Comparison of ENCODE assay signal across 15 cellular contexts in genomic region chr16:48053346-48053745, GRCh38.
A peak's percentile ranks its signal among the peaks of the same experiment; 100 is the strongest.
DNase-seq lines count a peak whose midpoint lies in the region; ATAC-seq, FAIRE-seq and TF ChIP-seq lines count a peak whose summit lies in the region.
"Had no signal": no experiment of that assay in that cellular context is flagged by ENCODE, and none has a peak within 500 bp of the region (broad histone marks: within the 10 kb centered on the region; RNA-seq: fewer than 3 reads in every experiment).

No MANE protein-coding gene starts in this region.

- H3K4me1 Mint-ChIP-seq in T-helper 17 cell = peaks cover 6% of the 10 kb centered on the region

- H4K8ac ChIP-seq in IMR-90 (ENCODE audit: low read depth in 2 of 2, low read length in 2 of 2) (no peak overlapping the region), H1 (ENCODE audit: extremely low read depth, insufficient read depth, low read length) (no peak overlapping the region)

- FAIRE-seq in H1 (lab: Jason Lieb, UNC) = no peak
- FAIRE-seq: GM12892 had no signal

- peaks cover 53% of the 10 kb centered on the region for H3K27me3 Mint-ChIP-seq in T-helper 17 cell

- H4K91ac ChIP-seq in IMR-90 (ENCODE audit: insufficient read depth, low read depth, low read length) = no peak overlapping the region
- no peak overlapping the region for H4K91ac ChIP-seq in H1 (replicated peaks; ENCODE audit: insufficient read length, low read length)

- DNase-seq in AG08396 (ENCODE audit: low spot score) (peak; percentile 51), IMR-90 (peak; percentile 69), H1 (ENCODE audit: low read depth in 1 of 2, low spot score in 2 of 2) (peak in 1 of 2 experiments; percentile 51), NCI-H2227 treated with DMSO at 0.1 percent for 48 hours (lab: John Stamatoyannopoulos, UW) (no peak), T-helper 1 cell (no peak), T-helper 17 cell (no peak)
- DNase-seq: activated CD8-positive, alpha-beta T cell treated with anti-CD3 and anti-CD28 coated beads, Interleukin-2, amount 10 ng/mL, durations not matched to agents 7 days and 5 days; amniotic stem cell; NCI-H187; SHP77 had no signal

- intact Hi-C loops in IMR-90 (cut with micrococcal nuclease) = loop anchor here (1.0 to 10.0 kb wide), 4 partner anchors 69 to 912 kb away; partner anchors contain the start of genes ITFG1 and PHKB

- dilution Hi-C loops in IMR-90 (cut with HindIII; ENCODE audit: low sequenced_read_pairs, unreplicated experiment) = no loop called here

- no peak overlapping the region for H2BK12ac ChIP-seq in H1 (ENCODE audit: low read depth, low read length)

- TF ChIP-seq POLR2A in IMR-90 (IDR thresholded peaks at IDR 0.05; ENCODE audit: low read depth, low read length) = no peak
- TF ChIP-seq POLR2A in H1 (IDR thresholded peaks at IDR 0.05; ENCODE audit: control extremely low read depth in 1 of 2, low read depth in 2 of 2, low read length in 2 of 2) = no peak

- H2BK5ac ChIP-seq in IMR-90 (ENCODE audit: low read depth, low read length, poor library complexity, severe bottlenecking) (no peak overlapping the region), H1 (ENCODE audit: low read depth, low read length) (no peak overlapping the region)

- H4K20me1 ChIP-seq in IMR-90 (ENCODE audit: insufficient read depth, low read length) = no peaks in the 10 kb centered on the region
- no peaks in the 10 kb centered on the region for H4K20me1 ChIP-seq in H1 (replicated peaks in 1 of 2; ENCODE audit: control insufficient read depth in 1 of 2, insufficient read depth in 2 of 2, low read length in 2 of 2)
- H4K20me1 ChIP-seq: BLaER1 treated with 17β-estradiol and CSF1 and Interleukin-3, amounts not matched to agents 10 nM and 100 nM had no signal

- TF ChIP-seq EP300 in H1 (IDR thresholded peaks at IDR 0.05; ENCODE audit: borderline replicate concordance in 1 of 2, low read depth in 2 of 2, low read length in 2 of 2) = no peak

- no peak overlapping the region for H3K14ac ChIP-seq in IMR-90 (replicated peaks; ENCODE audit: low read depth, low read length)
- no peak overlapping the region for H3K14ac ChIP-seq in H1 (ENCODE audit: insufficient read length)

- H3K56ac ChIP-seq in IMR-90 (ENCODE audit: extremely low read depth, insufficient read depth, low read length) = no peak overlapping the region
- H3K56ac ChIP-seq in H1 (replicated peaks; ENCODE audit: insufficient read length, low read depth, low read length) = no peak overlapping the region

- H3K23me2 ChIP-seq in H1 (ENCODE audit: low read depth, low read length) = no peaks in the 10 kb centered on the region

- peaks cover 6% of the 10 kb centered on the region for H3K4me1 ChIP-seq in IMR-90 (ENCODE audit: control insufficient read depth, insufficient read depth, low read length)
- peaks cover 0 to 7% (median 5%) of the 10 kb centered on the region in 4 experiments; a peak in 2 of 7 replicates for H3K4me1 ChIP-seq in H1 (replicated peaks in 1 of 4; ENCODE audit: control insufficient read depth in 3 of 4, insufficient read depth in 4 of 4, low read length in 3 of 4)
- peaks cover 20% of the 10 kb centered on the region for H3K4me1 ChIP-seq in mesodermal cell (ENCODE audit: control insufficient read depth, insufficient read depth, low read length, poor library complexity, severe bottlenecking)
- H3K4me1 ChIP-seq: parathyroid adenoma had no signal

- H2BK20ac ChIP-seq in IMR-90 (ENCODE audit: low read depth, low read length) (no peak overlapping the region), H1 (ENCODE audit: low read length) (no peak overlapping the region)

- H3K9me1 ChIP-seq in IMR-90 (ENCODE audit: insufficient read depth, low read length) = no peaks in the 10 kb centered on the region

- no peak overlapping the region for H3K9ac ChIP-seq in IMR-90 (ENCODE audit: low read depth, low read length)
- H3K9ac ChIP-seq in H1 (replicated peaks in 1 of 4; ENCODE audit: extremely low read depth in 1 of 4, low read depth in 3 of 4, low read length in 3 of 4) = no peak overlapping the region
- H3K9ac ChIP-seq: BLaER1 treated with 17β-estradiol and CSF1 and Interleukin-3, amounts not matched to agents 10 nM and 100 nM; parathyroid adenoma had no signal

- H3K27me3 ChIP-seq in IMR-90 (ENCODE audit: control insufficient read depth, insufficient read depth, low read length) (peaks cover 7% of the 10 kb centered on the region), H1 (replicated peaks in 1 of 4; ENCODE audit: control insufficient read depth in 3 of 4, extremely low read depth in 1 of 4, insufficient read depth in 3 of 4, low read length in 3 of 4) (no peaks in the 10 kb centered on the region)
- H3K27me3 ChIP-seq: BLaER1 treated with 17β-estradiol and CSF1 and Interleukin-3, amounts not matched to agents 10 nM and 100 nM had no signal

- H3K79me2 ChIP-seq in H1 (ENCODE audit: control insufficient read depth in 1 of 2, insufficient read depth in 2 of 2, low read length in 2 of 2) = no peaks in the 10 kb centered on the region
- H3K79me2 ChIP-seq: parathyroid adenoma had no signal

- H3K36me3 ChIP-seq in IMR-90 (ENCODE audit: control insufficient read depth, insufficient read depth, low read length) = no peaks in the 10 kb centered on the region
- H3K36me3 ChIP-seq in H1 (ENCODE audit: control insufficient read depth in 2 of 4, insufficient read depth in 4 of 4, low read length in 3 of 4) = no peaks in the 10 kb centered on the region
- H3K36me3 ChIP-seq in mesodermal cell (ENCODE audit: control insufficient read depth, insufficient read depth, low read length) = no peaks in the 10 kb centered on the region
- H3K36me3 ChIP-seq: BLaER1 treated with 17β-estradiol and CSF1 and Interleukin-3, amounts not matched to agents 10 nM and 100 nM had no signal

- no peak overlapping the region for H2BK15ac ChIP-seq in IMR-90 (ENCODE audit: low read depth, low read length)
- H2BK15ac ChIP-seq in H1 (ENCODE audit: low read length) = no peak overlapping the region

- no peak for TF ChIP-seq CTCF in IMR-90 (conservative IDR thresholded peaks at IDR 0.05; ENCODE audit: low read depth, low read length)
- no peak for TF ChIP-seq CTCF in H1 (IDR thresholded peaks at IDR 0.05; ENCODE audit: control extremely low read depth in 1 of 3, insufficient read depth in 1 of 3, low read depth in 1 of 3, low read length in 3 of 3)

- H3K9me3 ChIP-seq in IMR-90 (ENCODE audit: control insufficient read depth, insufficient read depth, low read length) (no peaks in the 10 kb centered on the region), H1 (ENCODE audit: insufficient read depth in 2 of 2, low read depth in 1 of 2, low read length in 1 of 2) (no peaks in the 10 kb centered on the region; a peak in 1 of 4 replicates), mesodermal cell (ENCODE audit: control insufficient read depth, low read length) (no peaks in the 10 kb centered on the region), T-helper 17 cell (ENCODE audit: control insufficient read depth, low read length, poor library complexity, severe bottlenecking) (no peaks in the 10 kb centered on the region)
- H3K9me3 ChIP-seq: BLaER1 treated with 17β-estradiol and CSF1 and Interleukin-3, amounts not matched to agents 10 nM and 100 nM had no signal

- no peak overlapping the region for H3K4me3 ChIP-seq in IMR-90 (ENCODE audit: insufficient read depth, low read depth, low read length)
- H3K4me3 ChIP-seq in H1 (ENCODE audit: extremely low read depth in 1 of 4, insufficient read depth in 2 of 4, low read depth in 3 of 4, low read length in 4 of 4) = no peak overlapping the region
- no peak overlapping the region for H3K4me3 ChIP-seq in mesodermal cell (ENCODE audit: extremely low read depth, insufficient read depth, low read length, poor library complexity, severe bottlenecking)
- H3K4me3 ChIP-seq: BLaER1 treated with 17β-estradiol and CSF1 and Interleukin-3, amounts not matched to agents 10 nM and 100 nM had no signal

- H3K18ac ChIP-seq in IMR-90 (ENCODE audit: low read depth, low read length) = no peak overlapping the region
- no peak overlapping the region for H3K18ac ChIP-seq in H1 (ENCODE audit: extremely low read depth, low read length)

- ATAC-seq in IMR-90 (ENCODE audit: low read depth) = peak; percentile 93
- ATAC-seq in HG03108 (IDR thresholded peaks at IDR 0.05; ENCODE audit: unreplicated experiment) = no peak
- no peak for ATAC-seq in T-helper 17 cell
- ATAC-seq: activated CD8-positive, alpha-beta T cell treated with anti-CD3 and anti-CD28 coated beads, Interleukin-2, amount 10 ng/mL, durations not matched to agents 7 days and 5 days had no signal

- H3K79me1 ChIP-seq in IMR-90 (ENCODE audit: low read depth in 1 of 2, low read length in 2 of 2) (no peaks in the 10 kb centered on the region), H1 (ENCODE audit: low read depth, low read length) (no peaks in the 10 kb centered on the region)

- no peak overlapping the region; the same call in 1 of the 2 replicates for H3K23ac ChIP-seq in IMR-90 (ENCODE audit: low read depth, low read length)
- H3K23ac ChIP-seq in H1 (ENCODE audit: insufficient read length) = no peak overlapping the region

- CTCF ChIA-PET in IMR-90 (lab: Yijun Ruan, JAX) = interaction anchor here (0.6 to 1.8 kb wide), 2 partner anchors 25 to 912 kb away, joined by 3 to 4 read pairs; no protein-coding TSS in a partner anchor
- CTCF ChIA-PET in H1 (lab: Charles Lee; ENCODE audit: partially characterized antibody) = interaction anchor here (0.6 to 3.4 kb wide), 8 partner anchors 11 to 911 kb away, joined by 3 to 22 read pairs (median 3); no protein-coding TSS in a partner anchor

- in situ Hi-C loops in IMR-90 (cut with MboI; ENCODE audit: low sequenced_read_pairs) = loop anchor here (5.0 kb wide), 1 partner anchor 104 kb away; the partner anchor contains the start of gene ABCC12

- H2AK9ac ChIP-seq in IMR-90 (replicated peaks; ENCODE audit: low read depth, low read length, poor library complexity) = no peak overlapping the region

- H3K27ac Mint-ChIP-seq in T-helper 17 cell = no peak overlapping the region
- H3K27ac Mint-ChIP-seq: activated CD8-positive, alpha-beta T cell treated with anti-CD3 and anti-CD28 coated beads, Interleukin-2, amount 10 ng/mL, durations not matched to agents 7 days and 5 days had no signal

- H2AK5ac ChIP-seq in IMR-90 (ENCODE audit: low read depth, low read length) (no peak overlapping the region), H1 (ENCODE audit: low read depth, low read length) (no peak overlapping the region)

- TF ChIP-seq RAD21 in IMR-90 (IDR thresholded peaks at IDR 0.05; ENCODE audit: low read length) (no peak), H1 (IDR thresholded peaks at IDR 0.05 in 1 of 2, conservative IDR thresholded peaks at IDR 0.05 in 1 of 2; ENCODE audit: low read depth in 2 of 2, low read length in 2 of 2) (peak in 1 of 2 experiments; percentile 22; a peak in 2 of 4 replicates)

- no TSS peak for BruUV-seq in IMR-90 (replicated peaks; lab: Mats Ljungman, UMichigan)

- peak overlapping the region; percentile 46 for H2AFZ ChIP-seq in IMR-90 (replicated peaks; ENCODE audit: low read length, poor library complexity)
- H2AFZ ChIP-seq in H1 (ENCODE audit: low read length) = no peak overlapping the region
- H2AFZ ChIP-seq: parathyroid adenoma had no signal

- no peak overlapping the region for H3K27ac ChIP-seq in IMR-90 (ENCODE audit: insufficient read depth, low read length)
- no peak overlapping the region for H3K27ac ChIP-seq in H1 (ENCODE audit: low read depth, low read length)
- H3K27ac ChIP-seq in mesodermal cell (ENCODE audit: low read depth, low read length, severe bottlenecking) = peak overlapping the region; percentile 74
- H3K27ac ChIP-seq: BLaER1 treated with 17β-estradiol and CSF1 and Interleukin-3, amounts not matched to agents 10 nM and 100 nM; parathyroid adenoma had no signal

- H3K36me3 Mint-ChIP-seq in T-helper 17 cell (ENCODE audit: low read depth) = no peaks in the 10 kb centered on the region

- H3K4me2 ChIP-seq in IMR-90 (ENCODE audit: low read depth, low read length) (no peak overlapping the region), H1 (ENCODE audit: insufficient read depth in 1 of 2, low read depth in 2 of 2, low read length in 2 of 2) (no peak overlapping the region)

- H2BK120ac ChIP-seq in IMR-90 (ENCODE audit: low read depth, low read length) (no peak overlapping the region), H1 (replicated peaks; ENCODE audit: low read depth, low read length) (no peak overlapping the region)

- H4K5ac ChIP-seq in IMR-90 (ENCODE audit: low read depth, low read length) (no peak overlapping the region), H1 (ENCODE audit: insufficient read length, low read depth, low read length) (no peak overlapping the region)

- no peak overlapping the region for H3K4me3 Mint-ChIP-seq in T-helper 17 cell
- H3K4me3 Mint-ChIP-seq: activated CD8-positive, alpha-beta T cell treated with anti-CD3 and anti-CD28 coated beads, Interleukin-2, amount 10 ng/mL, durations not matched to agents 7 days and 5 days had no signal

- no peak overlapping the region for H3K4ac ChIP-seq in IMR-90 (ENCODE audit: low read depth, low read length)
- no peak overlapping the region for H3K4ac ChIP-seq in H1 (replicated peaks; ENCODE audit: insufficient read length, low read depth, low read length)

- WGBS in IMR-90 (ENCODE audit: extremely low coverage in 2 of 2, insufficient read length in 1 of 2), 2 experiments = no CpG with 5 or more reads among the region's 5 CpGs
- WGBS in H1 (ENCODE audit: extremely low coverage in 1 of 2, insufficient coverage in 1 of 2, insufficient read length in 1 of 2, insufficient replicate concordance in 2 of 2, low coverage in 1 of 2, low lambda C conversion rate in 2 of 2, missing lambda C conversion rate in 1 of 2), 2 experiments = 53% methylated on average over 5 of the region's 5 CpGs; no CpG with 5 or more reads in 1 of the 2 experiments
- WGBS in mesodermal cell (ENCODE audit: insufficient coverage in 2 of 2), 2 experiments = 14 to 20% methylated on average over 3 to 4 of the region's 5 CpGs

- POLR2A ChIA-PET in IMR-90 (lab: Charles Lee; ENCODE audit: unreplicated experiment) (no interaction called here), H1 (lab: Charles Lee; ENCODE audit: partially characterized antibody) (no interaction called here)

Comparison
In these comparisons a context has a peak if more than half of its experiments do, and no peak if none do; other contexts are left out.
1. DNase-seq: peak in AG08396 (single experiment) and IMR-90 (single experiment); none in NCI-H2227 treated with DMSO at 0.1 percent for 48 hours (single experiment), T-helper 1 cell (0 of 5) and T-helper 17 cell (0 of 3).